17 cellular contexts compared by ENCODE assay signal in genomic region chrX:28135378-28136047, GRCh38.
DNase-seq lines count a peak whose midpoint lies in the region; ATAC-seq and TF ChIP-seq lines count a peak whose summit lies in the region.
"Had no signal": no experiment of that assay in that cellular context is flagged by ENCODE, and none has a peak within 500 bp of the region (broad histone marks: within the 10 kb centered on the region; RNA-seq: fewer than 3 reads in every experiment).

No MANE protein-coding gene starts in this region.

- 65 to 78% (median 72%) methylated on average over 6 of the region's 6 CpGs for WGBS in psoas muscle, 3 donors
- WGBS in upper lobe of left lung, 2 donors, result 80% methylated on average over 6 of the region's 6 CpGs

- intact Hi-C loops in psoas muscle (cut with DNase I), result no loop called here

- DNase-seq in amniotic epithelial cell (ENCODE audit: low read depth), result peak; percentile 41
- DNase-seq in choroid plexus epithelial cell (ENCODE audit: low read depth), result peak; percentile 37
- DNase-seq in iris pigment epithelial cell (ENCODE audit: low read depth), result peak; percentile 73
- DNase-seq in SIG-M5 treated with dmso at 0.1 percent for 504 hours (lab: John Stamatoyannopoulos, UW; ENCODE audit: unreplicated experiment), result no peak
- no peak for DNase-seq in psoas muscle
- DNase-seq in activated gamma-delta T cell treated with Interleukin-2 at 50 U/mL for 16 hours, result no peak
- DNase-seq in upper lobe of left lung, result no peak
- DNase-seq: CD8-positive, alpha-beta memory T cell; GF-D8; GOT3; KBM-7; NCI-H1092; NCI-H446 treated with DMSO at 0.1 percent for 48 hours; NCI-H774 had no signal

- ATAC-seq in psoas muscle (no peak), upper lobe of left lung (ENCODE audit: low FRiP score in 2 of 2) (no peak)
- ATAC-seq: Panc1, Right ventricle myocardium inferior had no signal

- H3K27me3 ChIP-seq in psoas muscle (ENCODE audit: insufficient read depth in 3 of 3, low read length in 2 of 3) (no peaks in the 10 kb centered on the region), upper lobe of left lung (no peaks in the 10 kb centered on the region)

- H3K4me3 ChIP-seq in choroid plexus epithelial cell (ENCODE audit: low read depth, low read length), result no peak overlapping the region
- no peak overlapping the region for H3K4me3 ChIP-seq in psoas muscle
- no peak overlapping the region for H3K4me3 ChIP-seq in upper lobe of left lung
- H3K4me3 ChIP-seq: BLaER1 had no signal

- no peaks in the 10 kb centered on the region for H3K9me3 ChIP-seq in psoas muscle
- no peaks in the 10 kb centered on the region for H3K9me3 ChIP-seq in upper lobe of left lung
- H3K9me3 ChIP-seq: BLaER1 had no signal

- H3K27ac ChIP-seq in psoas muscle (no peak overlapping the region), upper lobe of left lung (no peak overlapping the region)
- H3K27ac ChIP-seq: BLaER1 had no signal

- H3K4me1 ChIP-seq in psoas muscle (no peaks in the 10 kb centered on the region), upper lobe of left lung (no peaks in the 10 kb centered on the region)
- H3K4me1 ChIP-seq: BLaER1 had no signal

- no peak for TF ChIP-seq EP300 in upper lobe of left lung (IDR thresholded peaks at IDR 0.05)

- TF ChIP-seq CTCF in choroid plexus epithelial cell (conservative IDR thresholded peaks at IDR 0.05; ENCODE audit: low read depth, low read length), result no peak
- no peak for TF ChIP-seq CTCF in psoas muscle (IDR thresholded peaks at IDR 0.05)
- no peak for TF ChIP-seq CTCF in upper lobe of left lung (IDR thresholded peaks at IDR 0.05)

- no peak for TF ChIP-seq POLR2A in upper lobe of left lung (IDR thresholded peaks at IDR 0.05)

- H3K36me3 ChIP-seq in psoas muscle (ENCODE audit: insufficient read depth in 1 of 2, low read depth in 1 of 2) (no peaks in the 10 kb centered on the region), upper lobe of left lung (no peaks in the 10 kb centered on the region)
- H3K36me3 ChIP-seq: BLaER1 had no signal

Comparison
In these comparisons a context has a peak if more than half of its experiments do, and no peak if none do; other contexts are left out.
1. DNase-seq: peak in amniotic epithelial cell (single experiment), choroid plexus epithelial cell (single experiment) and iris pigment epithelial cell (single experiment); none in SIG-M5 treated with dmso at 0.1 percent for 504 hours (single experiment), psoas muscle (0 of 2), activated gamma-delta T cell treated with Interleukin-2 at 50 U/mL for 16 hours (single experiment) and upper lobe of left lung (0 of 2).